Comparison of ENCODE assay signal across 14 cellular contexts in the genomic region with DNA sequence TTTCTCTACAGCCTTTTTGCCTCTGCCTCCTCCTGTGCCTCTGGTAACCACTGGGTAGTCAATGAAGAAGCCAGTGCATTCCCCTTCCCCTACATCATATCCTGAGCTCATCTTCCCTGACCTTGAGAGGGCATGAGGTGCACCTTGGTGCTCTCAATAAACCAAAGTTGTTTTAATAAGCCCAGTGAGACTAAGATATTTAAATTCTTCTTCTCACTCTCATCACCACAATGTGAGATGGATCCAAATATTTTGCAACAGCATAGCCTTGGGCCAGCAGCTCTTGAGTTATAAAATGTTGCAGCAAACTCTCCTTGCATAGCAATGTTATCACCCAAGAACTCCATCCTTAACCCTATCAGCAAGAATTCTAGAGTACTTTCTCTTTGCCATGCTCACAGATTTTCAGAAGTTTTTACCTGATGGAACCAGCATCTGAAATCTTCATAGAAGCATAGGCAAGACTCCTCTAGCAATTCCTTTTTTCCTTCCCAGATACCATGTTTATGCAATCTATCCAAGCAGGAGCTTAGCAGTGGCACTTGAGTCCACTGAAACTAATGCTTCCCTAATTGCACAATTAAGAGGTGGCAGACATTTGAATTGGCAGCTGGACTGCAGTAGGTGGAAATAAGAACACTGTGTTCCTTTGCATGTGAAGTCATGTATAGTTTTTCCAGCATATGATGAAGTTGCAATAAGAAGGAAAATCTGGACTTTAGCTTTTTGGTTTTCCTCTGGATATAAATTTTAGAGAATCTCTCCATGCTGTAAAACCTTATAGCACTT. TPM values are rescaled to one million over a fixed set of nuclear protein-coding genes. Genes with fewer than 3 reads are reported as not detected.
DNase-seq lines count a peak whose midpoint lies in the region; ATAC-seq lines count a peak whose summit lies in the region.
"Had no signal": no experiment of that assay in that cellular context is flagged by ENCODE, and none has a peak within 500 bp of the region (broad histone marks: within the 10 kb centered on the region; RNA-seq: fewer than 3 reads in every experiment).

No MANE protein-coding gene starts in this region.

- no peaks in the 10 kb centered on the region for H3K36me3 Mint-ChIP-seq in T-helper 17 cell (ENCODE audit: low read depth)
- H3K36me3 Mint-ChIP-seq in activated CD4-positive, alpha-beta T cell treated with anti-CD3 and anti-CD28 coated beads, Interleukin-2, amount 10 ng/mL, durations not matched to agents 7 days and 5 days (ENCODE audit: low read depth): peaks cover 30% of the 10 kb centered on the region
- H3K36me3 Mint-ChIP-seq: T-cell had no signal

- POLR2A ChIA-PET in activated CD4-positive, alpha-beta T cell treated with anti-CD3 and anti-CD28 coated beads, Interleukin-2, amount 10 ng/mL, durations not matched to agents 7 days and 5 days (lab: Charles Lee): no interaction called here

- peak overlapping the region; percentile 8 for H3K27ac Mint-ChIP-seq in T-helper 17 cell
- H3K27ac Mint-ChIP-seq in activated CD4-positive, alpha-beta T cell treated with anti-CD3 and anti-CD28 coated beads, Interleukin-2, amount 10 ng/mL, durations not matched to agents 7 days and 5 days: no peak overlapping the region
- H3K27ac Mint-ChIP-seq: dendritic cell treated with granulocyte-macrophage colony-stimulating factor and Interleukin-4, amounts not matched to agents 40 ng/mL and 50 ng/mL, for 4 days; T-cell had no signal

- H3K9me3 Mint-ChIP-seq in activated CD4-positive, alpha-beta T cell treated with anti-CD3 and anti-CD28 coated beads, Interleukin-2, amount 10 ng/mL, durations not matched to agents 7 days and 5 days: peaks cover 21% of the 10 kb centered on the region
- H3K9me3 Mint-ChIP-seq: dendritic cell treated with granulocyte-macrophage colony-stimulating factor and Interleukin-4, amounts not matched to agents 40 ng/mL and 50 ng/mL, for 4 days had no signal

- ATAC-seq in T-helper 17 cell (no peak), GM21447 (IDR thresholded peaks at IDR 0.05; ENCODE audit: unreplicated experiment) (no peak), HG02610 (IDR thresholded peaks at IDR 0.05; ENCODE audit: unreplicated experiment) (no peak)
- ATAC-seq: T-cell had no signal

- no peak overlapping the region for H3K4me3 Mint-ChIP-seq in T-helper 17 cell
- no peak overlapping the region for H3K4me3 Mint-ChIP-seq in activated CD4-positive, alpha-beta T cell treated with anti-CD3 and anti-CD28 coated beads, Interleukin-2, amount 10 ng/mL, durations not matched to agents 7 days and 5 days
- H3K4me3 Mint-ChIP-seq: dendritic cell treated with granulocyte-macrophage colony-stimulating factor and Interleukin-4, amounts not matched to agents 40 ng/mL and 50 ng/mL, for 4 days; T-cell had no signal

- H3K27me3 Mint-ChIP-seq in T-helper 17 cell: no peaks in the 10 kb centered on the region
- H3K27me3 Mint-ChIP-seq in activated CD4-positive, alpha-beta T cell treated with anti-CD3 and anti-CD28 coated beads, Interleukin-2, amount 10 ng/mL, durations not matched to agents 7 days and 5 days: no peaks in the 10 kb centered on the region
- H3K27me3 Mint-ChIP-seq: T-cell had no signal

- H3K4me1 Mint-ChIP-seq in T-helper 17 cell: peaks cover 28% of the 10 kb centered on the region
- H3K4me1 Mint-ChIP-seq in activated CD4-positive, alpha-beta T cell treated with anti-CD3 and anti-CD28 coated beads, Interleukin-2, amount 10 ng/mL, durations not matched to agents 7 days and 5 days: peaks cover 34% of the 10 kb centered on the region

- CTCF ChIA-PET in activated CD4-positive, alpha-beta T cell treated with anti-CD3 and anti-CD28 coated beads, Interleukin-2, amount 10 ng/mL, durations not matched to agents 7 days and 5 days (lab: Charles Lee): interaction anchor here (0.9 to 1.8 kb wide), 5 partner anchors 9 to 28 kb away, joined by 3 to 5 read pairs (median 3); no protein-coding TSS in a partner anchor

- H3K9me3 ChIP-seq in T-helper 17 cell (ENCODE audit: control insufficient read depth, low read length, poor library complexity, severe bottlenecking): no peaks in the 10 kb centered on the region

- DNase-seq in GM03348 (ENCODE audit: low spot score) (peak; percentile 84), T-helper 17 cell (no peak), fibroblast of the conjunctiva (ENCODE audit: low read depth) (peak; percentile 69), renal cortical epithelial cell (ENCODE audit: low read depth) (peak; percentile 43), RPMI8226 (no peak)
- no peak for DNase-seq in activated CD4-positive, alpha-beta T cell treated with anti-CD3 and anti-CD28 coated beads, Interleukin-2, amount 10 ng/mL, durations not matched to agents 7 days and 5 days
- DNase-seq: activated CD4-positive, alpha-beta T cell treated with anti-CD3 and anti-CD28 coated beads, Interleukin-2, amount 50 U/mL, for 1 hour; activated gamma-delta T cell treated with Interleukin-2 at 50 U/mL for 16 hours; Calu3; hypothalamus; T-cell had no signal

RNA-seq across cellular contexts. Expression of a gene that starts 36.8 kb away (rescaled TPM):
- total RNA-seq in T-helper 17 cell (1 to 10 TPM; 5.2 to 6.5 TPM), renal cortical epithelial cell (4.7 and 6.1 TPM in 2 replicates)
- total RNA-seq in activated CD4-positive, alpha-beta T cell treated with anti-CD3 and anti-CD28 coated beads, Interleukin-2, amount 10 ng/mL, durations not matched to agents 7 days and 5 days: 10 to 100 TPM; 31.4 to 34.7 TPM

Comparison
In these comparisons a context has a peak if more than half of its experiments do, and no peak if none do; other contexts are left out.
1. DNase-seq: peak in GM03348 (single experiment), fibroblast of the conjunctiva (single experiment) and renal cortical epithelial cell (single experiment); none in T-helper 17 cell (0 of 3), activated CD4-positive, alpha-beta T cell treated with anti-CD3 and anti-CD28 coated beads, Interleukin-2, amount 10 ng/mL, durations not matched to agents 7 days and 5 days (single experiment) and RPMI8226 (single experiment).